Comparison of ENCODE assay signal across 28 cellular contexts in the genomic region with DNA sequence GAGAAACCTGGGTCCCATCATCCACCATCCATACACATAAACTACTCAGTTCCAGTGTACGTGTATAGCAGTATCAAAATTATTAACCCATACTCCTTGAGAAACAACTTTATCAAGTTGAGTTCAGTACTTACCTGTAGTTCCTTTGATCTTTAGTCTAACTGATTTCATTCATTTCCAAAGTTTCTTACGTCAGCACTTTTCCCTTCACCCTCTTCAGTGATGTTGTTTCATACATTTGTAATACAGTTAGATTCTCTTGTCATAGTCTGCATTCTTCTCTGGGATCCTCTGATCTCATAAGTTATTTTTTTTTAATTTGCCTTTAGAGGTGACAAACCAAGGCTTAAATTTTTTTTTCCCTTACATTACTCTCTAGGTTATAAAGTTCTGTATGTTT.
"Had no signal": no experiment of that assay in that cellular context is flagged by ENCODE, and none has a peak within 500 bp of the region (broad histone marks: within the 10 kb centered on the region; RNA-seq: fewer than 3 reads in every experiment).

No MANE protein-coding gene starts in this region.

- H3K4me1 ChIP-seq: neural progenitor cell, parathyroid adenoma, psoas muscle, suprapubic skin, testis, tibial artery, transverse colon, upper lobe of right lung, uterus had no signal

- H3K9me3 ChIP-seq: ovary, psoas muscle, suprapubic skin, testis, tibial artery, transverse colon, upper lobe of right lung, uterus had no signal

- H3K4me2 ChIP-seq: neural progenitor cell, smooth muscle cell had no signal

- H2AFZ ChIP-seq: neural progenitor cell, parathyroid adenoma had no signal

- ATAC-seq: natural killer cell; psoas muscle; right cardiac atrium; sciatic nerve; stimulated activated memory B cell treated with anti-CD40 and anti-IgM and Interleukin-4, amounts not matched to agents 10 μg/mL and 1 μg/mL and 100 μg/mL, for 72 hours; stimulated activated naive CD8-positive, alpha-beta T cell treated with anti-CD3 and anti-CD28 coated beads, Interleukin-15, amount 100 ng/mL, for 72 hours; stimulated activated naive CD8-positive, alpha-beta T cell treated with anti-CD3 and anti-CD28 coated beads, Interleukin-15, Interleukin-2, amounts not matched to agents 100 U/mL and 50 U/mL, for 24 hours; upper lobe of right lung had no signal

- H3K4me3 ChIP-seq: neural progenitor cell, ovary, psoas muscle, skin epidermis, smooth muscle cell, spleen, suprapubic skin, testis, tibial artery, transverse colon, upper lobe of right lung, uterus had no signal

- DNase-seq: natural killer cell; occipital lobe; ovary; posterior cingulate gyrus; psoas muscle; right cardiac atrium; spleen; stimulated activated CD4-positive, alpha-beta T cell treated with anti-CD3 and anti-CD28 coated beads, Interleukin-12 subunit alpha, Interleukin-12 subunit beta, amount 100 ng/mL, for 4 hours; stimulated activated CD4-positive, alpha-beta T cell treated with anti-CD3 and anti-CD28 coated beads, Interleukin-1b, Interleukin-23, amount 100 ng/mL, for 48 hours; stimulated activated CD4-positive, alpha-beta T cell treated with anti-CD3 and anti-CD28 coated beads, Interleukin-4, amount 100 ng/mL, for 1 hour; stimulated activated CD4-positive, alpha-beta T cell treated with anti-CD3 and anti-CD28 coated beads, Interleukin-4, amount 100 ng/mL, for 4 hours; stimulated activated CD8-positive, alpha-beta memory T cell treated with anti-CD3 and anti-CD28 coated beads, Interleukin-4, amount 100 ng/mL, for 48 hours; stimulated activated naive CD4-positive, alpha-beta T cell; stimulated activated naive CD8-positive, alpha-beta T cell treated with anti-CD3 and anti-CD28 coated beads, Interleukin-15, amount 100 ng/mL, for 72 hours; stimulated activated naive CD8-positive, alpha-beta T cell treated with anti-CD3 and anti-CD28 coated beads, Interleukin-15, Interleukin-2, amounts not matched to agents 100 U/mL and 50 U/mL, for 24 hours; substantia nigra; testis; tibial artery; transverse colon; upper lobe of right lung; uterus had no signal

- H3K9ac ChIP-seq: neural progenitor cell, parathyroid adenoma had no signal

- H3K27me3 ChIP-seq: neural progenitor cell, ovary, spleen, suprapubic skin, testis, tibial artery, transverse colon, upper lobe of right lung, uterus had no signal

- H3K27ac ChIP-seq: neural progenitor cell, ovary, parathyroid adenoma, psoas muscle, skin epidermis, spleen, suprapubic skin, testis, tibial artery, transverse colon, upper lobe of right lung, uterus had no signal

- H3K79me2 ChIP-seq: parathyroid adenoma had no signal

- H3K36me3 ChIP-seq: ovary, spleen, suprapubic skin, tibial artery, transverse colon, upper lobe of right lung, uterus had no signal
